ENCODE assay signal across 15 cellular contexts in the genomic region with DNA sequence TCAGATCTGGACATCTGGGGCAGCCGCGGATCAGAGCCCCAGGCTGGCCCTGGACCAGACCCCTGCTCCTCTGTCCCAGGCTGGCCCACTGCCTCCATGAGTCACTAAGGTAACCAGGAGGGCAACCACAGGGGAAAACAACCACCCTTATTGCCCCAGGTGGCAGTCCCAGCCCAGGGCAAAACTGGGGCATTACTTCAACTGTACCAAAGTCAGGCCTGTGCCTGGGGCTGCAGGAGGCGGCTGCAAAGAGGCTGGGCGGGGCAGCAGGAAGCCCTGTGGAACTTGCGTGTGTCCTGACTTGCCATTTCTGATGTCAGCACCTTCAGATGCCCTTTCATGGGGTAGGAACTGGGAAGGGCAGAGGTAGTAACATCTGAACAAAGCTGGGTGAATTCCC. TPM values are rescaled to one million over a fixed set of nuclear protein-coding genes. Genes with fewer than 3 reads are reported as not detected.
DNase-seq lines count a peak whose midpoint lies in the region; ATAC-seq and TF ChIP-seq lines count a peak whose summit lies in the region.
"Had no signal": no experiment of that assay in that cellular context is flagged by ENCODE, and none has a peak within 500 bp of the region (broad histone marks: within the 10 kb centered on the region; RNA-seq: fewer than 3 reads in every experiment).

No MANE protein-coding gene starts in this region.

- no peak overlapping the region for H3K4ac ChIP-seq in trophoblast cell (ENCODE audit: low read depth, low read length)

- peak overlapping the region; percentile 7 for H4K91ac ChIP-seq in trophoblast cell (ENCODE audit: low read depth, low read length)

- TF ChIP-seq CTCF in RWPE2 (IDR thresholded peaks at IDR 0.05; ENCODE audit: poor library complexity, severe bottlenecking), result no peak

- H3K27ac ChIP-seq in RWPE2 (ENCODE audit: poor library complexity, severe bottlenecking), result peak overlapping the region; percentile 52
- no peak overlapping the region for H3K27ac ChIP-seq in trophoblast cell (ENCODE audit: low read depth, low read length)
- H3K27ac ChIP-seq: C4-2B, coronary artery had no signal

- H3K9ac ChIP-seq in trophoblast cell (ENCODE audit: low read length), result no peak overlapping the region

- H3K27me3 ChIP-seq in RWPE2 (ENCODE audit: insufficient read depth, poor library complexity, severe bottlenecking) (no peaks in the 10 kb centered on the region), trophoblast cell (ENCODE audit: insufficient read depth, low read length) (no peaks in the 10 kb centered on the region)
- H3K27me3 ChIP-seq: hepatocyte had no signal

- no peak overlapping the region for H2BK12ac ChIP-seq in trophoblast cell (ENCODE audit: low read length)

- ATAC-seq in RWPE2 (ENCODE audit: low read depth), result peak; percentile 72
- no peak for ATAC-seq in GM19463 (IDR thresholded peaks at IDR 0.05; ENCODE audit: unreplicated experiment)

- no peak overlapping the region for H3K4me2 ChIP-seq in trophoblast cell (ENCODE audit: low read length)
- H3K4me2 ChIP-seq: hepatocyte had no signal

- H3K79me1 ChIP-seq in trophoblast cell (ENCODE audit: low read length), result peaks cover 3% of the 10 kb centered on the region

- H3K9me3 ChIP-seq in RWPE2 (ENCODE audit: severe bottlenecking) (no peaks in the 10 kb centered on the region), trophoblast cell (ENCODE audit: insufficient read depth, low read depth, low read length) (no peaks in the 10 kb centered on the region)

- no peak overlapping the region for H2AK5ac ChIP-seq in trophoblast cell (ENCODE audit: low read length)

- H3K14ac ChIP-seq in trophoblast cell (ENCODE audit: low read length), result no peak overlapping the region

- WGBS in trophoblast cell (ENCODE audit: extremely low coverage, insufficient coverage, insufficient read length), result no CpG with 5 or more reads among the region's 5 CpGs

- H3K4me1 ChIP-seq in RWPE2 (ENCODE audit: insufficient read depth, poor library complexity, severe bottlenecking), result peaks cover 13% of the 10 kb centered on the region
- H3K4me1 ChIP-seq in trophoblast cell (ENCODE audit: control insufficient read depth in 1 of 2, insufficient read depth in 2 of 2, low read length in 2 of 2), result peaks cover 10% of the 10 kb centered on the region in 2 experiments

- no peak overlapping the region for H2BK5ac ChIP-seq in trophoblast cell (ENCODE audit: low read depth, low read length, poor library complexity)

- no peak overlapping the region for H3K23ac ChIP-seq in trophoblast cell (ENCODE audit: low read length)

- no peak overlapping the region for H2BK120ac ChIP-seq in trophoblast cell (ENCODE audit: insufficient read depth, low read length, poor library complexity)

- H3K4me3 ChIP-seq in RWPE2 (ENCODE audit: severe bottlenecking), result no peak overlapping the region
- H3K4me3 ChIP-seq in trophoblast cell (ENCODE audit: low read depth, low read length), result no peak overlapping the region
- H3K4me3 ChIP-seq: coronary artery, hepatocyte had no signal

- H3K18ac ChIP-seq in trophoblast cell (ENCODE audit: low read length), result no peak overlapping the region

- H2AFZ ChIP-seq in trophoblast cell (ENCODE audit: insufficient read depth, low read length, poor library complexity), result no peak overlapping the region
- H2AFZ ChIP-seq: hepatocyte had no signal

- H4K12ac ChIP-seq in trophoblast cell (ENCODE audit: low read depth, low read length), result no peak overlapping the region

- no peak overlapping the region for H4K8ac ChIP-seq in trophoblast cell (ENCODE audit: low read depth, low read length)

- peak; percentile 35 for DNase-seq in activated CD4-positive, alpha-beta T cell treated with anti-CD3 and anti-CD28 coated beads, Interleukin-2, amount 50 U/mL, for 1 hour
- DNase-seq in activated CD4-positive, alpha-beta T cell treated with anti-CD3 and anti-CD28 coated beads for 4 hours, result no peak
- no peak for DNase-seq in RWPE2 (ENCODE audit: low spot score)
- peak; percentile 66 for DNase-seq in central memory CD4-positive, alpha-beta T cell
- DNase-seq in trophoblast cell, result peak in 1 of 2 donors; percentile 35
- no peak for DNase-seq in HCEC 1CT
- DNase-seq in NOMO-1 treated with DMSO at 0.1 percent for 48 hours (lab: John Stamatoyannopoulos, UW; ENCODE audit: unreplicated experiment), result no peak
- DNase-seq: activated CD4-positive, CD25-positive, alpha-beta regulatory T cell; H9; NCI-H2081 treated with DMSO at 0.1 percent for 48 hours; nucleus accumbens had no signal

- H3K79me2 ChIP-seq in trophoblast cell (ENCODE audit: control insufficient read depth, insufficient read depth, low read length, poor library complexity), result no peaks in the 10 kb centered on the region
- H3K79me2 ChIP-seq: hepatocyte had no signal

- no peaks in the 10 kb centered on the region for H3K36me3 ChIP-seq in RWPE2 (ENCODE audit: low read depth)
- H3K36me3 ChIP-seq in trophoblast cell (ENCODE audit: control insufficient read depth in 1 of 2, insufficient read depth in 2 of 2, low read length in 2 of 2), result no peaks in the 10 kb centered on the region

RNA-seq across cellular contexts. Expression of a gene that starts 26.4 kb away (rescaled TPM):
- not detected in 2 replicates for polyA plus RNA-seq in trophoblast cell (2013)
- polyA plus RNA-seq: hepatocyte had no signal

Comparison
In these comparisons a context has a peak if more than half of its experiments do, and no peak if none do; other contexts are left out.
1. DNase-seq: peak in activated CD4-positive, alpha-beta T cell treated with anti-CD3 and anti-CD28 coated beads, Interleukin-2, amount 50 U/mL, for 1 hour (single experiment) and central memory CD4-positive, alpha-beta T cell (single experiment); none in activated CD4-positive, alpha-beta T cell treated with anti-CD3 and anti-CD28 coated beads for 4 hours (0 of 2), RWPE2 (single experiment), HCEC 1CT (single experiment) and NOMO-1 treated with DMSO at 0.1 percent for 48 hours (single experiment).